6 cellular contexts compared by ENCODE assay signal in genomic region chr19:17337675-17338439, GRCh38. TPM values are rescaled to one million over a fixed set of nuclear protein-coding genes. Genes with fewer than 3 reads are reported as not detected.
DNase-seq lines count a peak whose midpoint lies in the region; ATAC-seq and TF ChIP-seq lines count a peak whose summit lies in the region.

No MANE protein-coding gene starts in this region.

- no peak for TF ChIP-seq CTCF in CD8-positive, alpha-beta T cell (IDR thresholded peaks at IDR 0.05)
- no peak for TF ChIP-seq CTCF in parathyroid adenoma (IDR thresholded peaks at IDR 0.05)

- H3K4me2 ChIP-seq in parathyroid adenoma (ENCODE audit: low read length) = peak overlapping the region; percentile 100

- no peaks in the 10 kb centered on the region for H3K36me3 ChIP-seq in CD8-positive, alpha-beta T cell (ENCODE audit: insufficient read depth, low read length)
- peaks cover 17% of the 10 kb centered on the region for H3K36me3 ChIP-seq in MG63
- no peaks in the 10 kb centered on the region for H3K36me3 ChIP-seq in parathyroid adenoma (ENCODE audit: control insufficient read depth, insufficient read depth, low read length)

- peak overlapping the region; percentile 99 for H2AFZ ChIP-seq in parathyroid adenoma

- CTCF ChIA-PET in CD8-positive, alpha-beta T cell (lab: Charles Lee) = interaction anchor here (0.7 to 1.7 kb wide), 3 partner anchors 10 to 159 kb away, joined by 3 to 6 read pairs (median 3); no protein-coding TSS in a partner anchor

- peak overlapping the region; percentile 91 for H3K27ac Mint-ChIP-seq in CD8-positive, alpha-beta T cell

- H3K36me3 Mint-ChIP-seq in CD8-positive, alpha-beta T cell = peaks cover 20% of the 10 kb centered on the region

- no peaks in the 10 kb centered on the region for H3K27me3 ChIP-seq in CD8-positive, alpha-beta T cell (ENCODE audit: insufficient read depth, low read length)
- H3K27me3 ChIP-seq in MG63 (no peaks in the 10 kb centered on the region), parathyroid adenoma (ENCODE audit: control insufficient read depth, insufficient read depth, low read length) (no peaks in the 10 kb centered on the region)

- H3K79me2 ChIP-seq in parathyroid adenoma = no peaks in the 10 kb centered on the region

- peak; percentile 6 for ATAC-seq in CD8-positive, alpha-beta T cell
- ATAC-seq in GM18511 (IDR thresholded peaks at IDR 0.05; ENCODE audit: unreplicated experiment) = no peak

- no peaks in the 10 kb centered on the region for H3K9me3 Mint-ChIP-seq in CD8-positive, alpha-beta T cell

- peak overlapping the region; percentile 75 for H3K27ac ChIP-seq in CD8-positive, alpha-beta T cell (ENCODE audit: low read depth, low read length)
- peak overlapping the region; percentile 98 for H3K27ac ChIP-seq in parathyroid adenoma

- no peak overlapping the region for H3K9ac ChIP-seq in parathyroid adenoma

- H3K27me3 Mint-ChIP-seq in CD8-positive, alpha-beta T cell (ENCODE audit: low read depth) = no peaks in the 10 kb centered on the region

- H3K4me1 ChIP-seq in CD8-positive, alpha-beta T cell (ENCODE audit: insufficient read depth, low read length) = peaks cover 33% of the 10 kb centered on the region
- H3K4me1 ChIP-seq in parathyroid adenoma = peaks cover 4% of the 10 kb centered on the region

- DNase-seq in CD8-positive, alpha-beta T cell = peak in 2 of 7 experiments; percentile 28 to 55
- DNase-seq in MG63 (peak; percentile 57), cerebellar cortex (ENCODE audit: low spot score) (peak; percentile 25), islet precursor cell (no peak)

- peak overlapping the region; percentile 98 for H3K4me3 ChIP-seq in CD8-positive, alpha-beta T cell (ENCODE audit: low read depth, low read length)
- H3K4me3 ChIP-seq in MG63 (peak overlapping the region; percentile 94), parathyroid adenoma (ENCODE audit: low read depth, low read length) (peak overlapping the region; percentile 89)

- POLR2A ChIA-PET in CD8-positive, alpha-beta T cell (lab: Charles Lee) = interaction anchor here (0.9 to 1.7 kb wide), 2 partner anchors 10 to 29 kb away, joined by 3 to 5 read pairs; partner anchors contain the start of gene DDA1

- H3K9me3 ChIP-seq in CD8-positive, alpha-beta T cell (ENCODE audit: low read length) = no peaks in the 10 kb centered on the region
- H3K9me3 ChIP-seq in MG63 (peaks cover under 1% of the 10 kb centered on the region; the same call in 1 of the 2 replicates), parathyroid adenoma (ENCODE audit: control insufficient read depth, low read length) (no peaks in the 10 kb centered on the region)

- intact Hi-C loops in CD8-positive, alpha-beta T cell (cut with DNase I, micrococcal nuclease) = loop anchor here (1.0 kb wide), 8 partner anchors 29 to 263 kb away; partner anchors contain the start of genes BABAM1 (in 2 of the 2), DDA1 (in 1 of the 2), HAUS8 (in 1 of the 2) and MRPL34 (in 1 of the 2)

- H3K4me1 Mint-ChIP-seq in CD8-positive, alpha-beta T cell (ENCODE audit: low read depth) = peaks cover 30% of the 10 kb centered on the region

- H3K4me3 Mint-ChIP-seq in CD8-positive, alpha-beta T cell = peak overlapping the region; percentile 88

RNA-seq across cellular contexts. Expression of gene GTPBP3, which starts 0.5 kb away (rescaled TPM):
- total RNA-seq in CD8-positive, alpha-beta T cell = 10 to 100 TPM; 20.8 to 25.7 TPM
- 23.2 and 25.7 TPM in 2 replicates for total RNA-seq in MG63 (2014; rRNA removed; shearing (Covaris generic); ENCODE audit: low replicate concordance)

RNA-seq across cellular contexts. Expression of gene ANO8, which starts 3.2 kb away (rescaled TPM):
- total RNA-seq in CD8-positive, alpha-beta T cell = 10 to 100 TPM; 11.6 to 12.5 TPM
- 1.4 and 3.6 TPM in 2 replicates for total RNA-seq in MG63 (2014; rRNA removed; shearing (Covaris generic); ENCODE audit: low replicate concordance)

RNA-seq across cellular contexts. Expression of gene DDA1, which starts 28.5 kb away (rescaled TPM):
- total RNA-seq in CD8-positive, alpha-beta T cell = 10 to 100 TPM; 47.7 to 54.6 TPM
- 9.1 and 11.6 TPM in 2 replicates for total RNA-seq in MG63 (2014; rRNA removed; shearing (Covaris generic); ENCODE audit: low replicate concordance)

RNA-seq across cellular contexts. Expression of gene MRPL34, which starts 32.2 kb away (rescaled TPM):
- 10 to 100 TPM; 29.5 to 33.8 TPM for total RNA-seq in CD8-positive, alpha-beta T cell
- 17.2 and 26.2 TPM in 2 replicates for total RNA-seq in MG63 (2014; rRNA removed; shearing (Covaris generic); ENCODE audit: low replicate concordance)

RNA-seq across cellular contexts. Expression of gene ABHD8, which starts 34.6 kb away (rescaled TPM):
- total RNA-seq in CD8-positive, alpha-beta T cell = 1 to 10 TPM; 3.3 to 3.9 TPM
- total RNA-seq in MG63 (2014; rRNA removed; shearing (Covaris generic); ENCODE audit: low replicate concordance) = 1.3 TPM in 1 of 2 replicates, not detected in the other
